Comparison of ENCODE assay signal across 1 cellular context in the genomic region with DNA sequence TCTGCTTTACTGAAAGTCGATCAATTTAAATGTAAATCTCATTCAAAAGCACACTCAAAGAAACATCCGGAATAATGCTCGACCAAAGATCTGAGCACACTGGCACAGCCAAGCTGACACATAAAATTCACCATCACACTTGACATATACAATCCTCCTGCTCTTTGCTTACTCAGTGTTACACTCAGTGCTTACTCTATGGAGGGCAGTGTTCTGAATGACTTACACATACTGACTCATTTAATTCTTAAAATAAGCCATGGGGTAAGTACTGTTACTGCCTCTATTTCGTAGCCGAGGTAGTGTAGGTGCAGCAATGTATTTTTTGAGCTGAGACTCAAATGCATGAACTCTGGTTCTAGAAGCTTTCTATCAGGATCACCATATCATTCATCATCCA.
TF ChIP-seq lines count a peak whose summit lies in the region.

No MANE protein-coding gene starts in this region.

TF ChIP-seq in WTC11, 78 proteins besides CTCF, POLR2A, EP300 and RAD21 (continued from another document):
- TF ChIP-seq, protein P1, sequence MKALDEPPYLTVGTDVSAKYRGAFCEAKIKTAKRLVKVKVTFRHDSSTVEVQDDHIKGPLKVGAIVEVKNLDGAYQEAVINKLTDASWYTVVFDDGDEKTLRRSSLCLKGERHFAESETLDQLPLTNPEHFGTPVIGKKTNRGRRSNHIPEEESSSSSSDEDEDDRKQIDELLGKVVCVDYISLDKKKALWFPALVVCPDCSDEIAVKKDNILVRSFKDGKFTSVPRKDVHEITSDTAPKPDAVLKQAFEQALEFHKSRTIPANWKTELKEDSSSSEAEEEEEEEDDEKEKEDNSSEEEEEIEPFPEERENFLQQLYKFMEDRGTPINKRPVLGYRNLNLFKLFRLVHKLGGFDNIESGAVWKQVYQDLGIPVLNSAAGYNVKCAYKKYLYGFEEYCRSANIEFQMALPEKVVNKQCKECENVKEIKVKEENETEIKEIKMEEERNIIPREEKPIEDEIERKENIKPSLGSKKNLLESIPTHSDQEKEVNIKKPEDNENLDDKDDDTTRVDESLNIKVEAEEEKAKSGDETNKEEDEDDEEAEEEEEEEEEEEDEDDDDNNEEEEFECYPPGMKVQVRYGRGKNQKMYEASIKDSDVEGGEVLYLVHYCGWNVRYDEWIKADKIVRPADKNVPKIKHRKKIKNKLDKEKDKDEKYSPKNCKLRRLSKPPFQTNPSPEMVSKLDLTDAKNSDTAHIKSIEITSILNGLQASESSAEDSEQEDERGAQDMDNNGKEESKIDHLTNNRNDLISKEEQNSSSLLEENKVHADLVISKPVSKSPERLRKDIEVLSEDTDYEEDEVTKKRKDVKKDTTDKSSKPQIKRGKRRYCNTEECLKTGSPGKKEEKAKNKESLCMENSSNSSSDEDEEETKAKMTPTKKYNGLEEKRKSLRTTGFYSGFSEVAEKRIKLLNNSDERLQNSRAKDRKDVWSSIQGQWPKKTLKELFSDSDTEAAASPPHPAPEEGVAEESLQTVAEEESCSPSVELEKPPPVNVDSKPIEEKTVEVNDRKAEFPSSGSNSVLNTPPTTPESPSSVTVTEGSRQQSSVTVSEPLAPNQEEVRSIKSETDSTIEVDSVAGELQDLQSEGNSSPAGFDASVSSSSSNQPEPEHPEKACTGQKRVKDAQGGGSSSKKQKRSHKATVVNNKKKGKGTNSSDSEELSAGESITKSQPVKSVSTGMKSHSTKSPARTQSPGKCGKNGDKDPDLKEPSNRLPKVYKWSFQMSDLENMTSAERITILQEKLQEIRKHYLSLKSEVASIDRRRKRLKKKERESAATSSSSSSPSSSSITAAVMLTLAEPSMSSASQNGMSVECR (CRISPR knock-in tag; IDR thresholded peaks at IDR 0.05; ENCODE audit: borderline replicate concordance) = no peak
- no peak for TF ChIP-seq RELA (CRISPR knock-in tag; IDR thresholded peaks at IDR 0.05; ENCODE audit: borderline replicate concordance)
- TF ChIP-seq NR3C1 (CRISPR knock-in tag; conservative IDR thresholded peaks at IDR 0.05; ENCODE audit: low read depth) = no peak
- TF ChIP-seq NR2C2 (CRISPR knock-in tag; IDR thresholded peaks at IDR 0.05) = no peak
- TF ChIP-seq ZNF138 (CRISPR knock-in tag; conservative IDR thresholded peaks at IDR 0.05) = no peak
